Comparison of ENCODE assay signal across 26 cellular contexts in the genomic region with DNA sequence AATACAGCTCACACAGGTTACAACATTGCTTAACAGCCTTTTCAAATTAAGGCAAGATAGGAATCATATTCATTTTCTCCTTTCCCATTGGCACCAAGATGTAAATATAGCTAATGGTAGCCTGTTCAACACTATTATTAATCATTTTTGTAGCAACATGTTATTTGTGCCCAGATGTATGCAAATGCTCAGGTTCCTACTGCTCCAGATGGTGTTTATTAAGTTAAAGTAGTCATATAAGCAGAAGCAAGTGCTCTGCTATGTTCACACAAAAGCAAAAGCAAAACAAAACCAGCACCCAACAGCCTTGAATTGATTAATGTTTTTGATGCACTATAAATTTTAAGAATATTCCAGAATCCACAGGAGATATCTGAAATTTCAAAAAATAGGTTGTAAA.
"Had no signal": no experiment of that assay in that cellular context is flagged by ENCODE, and none has a peak within 500 bp of the region (broad histone marks: within the 10 kb centered on the region; RNA-seq: fewer than 3 reads in every experiment).

No MANE protein-coding gene starts in this region.

- H3K36me3 ChIP-seq: breast epithelium, colonic mucosa had no signal

- H3K4me1 ChIP-seq: breast epithelium, colonic mucosa had no signal

- H3K27ac ChIP-seq: breast epithelium, colonic mucosa had no signal

- H3K27me3 ChIP-seq: breast epithelium, colonic mucosa had no signal

- H3K4me3 ChIP-seq: breast epithelium, colonic mucosa, K562 had no signal

- H3K9me3 ChIP-seq: breast epithelium, colonic mucosa had no signal

- H3K9me3 Mint-ChIP-seq: activated B cell treated with CpG ODN at 0.5 μM for 24 hours; activated CD4-positive, alpha-beta memory T cell treated with anti-CD3 and anti-CD28 coated beads for 36 hours; activated CD4-positive, alpha-beta T cell treated with anti-CD3 and anti-CD28 coated beads, Interleukin-2, amount 10 ng/mL, durations not matched to agents 7 days and 5 days; activated T-cell treated with anti-CD3 and anti-CD28 coated beads, Interleukin-2, amount 50 U/mL, for 4 hours; activated T-helper 17 cell treated with anti-CD3 and anti-CD28 coated beads, Interleukin-2, amount 50 U/mL, for 72 hours had no signal

- ATAC-seq: activated T-cell treated with anti-CD3 and anti-CD28 coated beads, Interleukin-2, amount 50 U/mL, for 4 hours; activated T-helper 17 cell treated with anti-CD3 and anti-CD28 coated beads, Interleukin-2, amount 50 U/mL, for 72 hours; K562; T-cell had no signal

- H3K27ac Mint-ChIP-seq: activated B cell treated with CpG ODN at 0.5 μM for 24 hours; activated CD4-positive, alpha-beta memory T cell treated with anti-CD3 and anti-CD28 coated beads for 36 hours; activated CD4-positive, alpha-beta T cell treated with anti-CD3 and anti-CD28 coated beads, Interleukin-2, amount 10 ng/mL, durations not matched to agents 7 days and 5 days; activated naive CD4-positive, alpha-beta T cell treated with anti-CD3 and anti-CD28 coated beads for 36 hours; activated naive CD8-positive, alpha-beta T cell; activated T-helper 17 cell treated with anti-CD3 and anti-CD28 coated beads, Interleukin-2, amount 50 U/mL, for 72 hours; T-cell had no signal

- H3K4me3 Mint-ChIP-seq: activated B cell treated with CpG ODN at 0.5 μM for 24 hours; activated CD4-positive, alpha-beta memory T cell treated with anti-CD3 and anti-CD28 coated beads for 36 hours; activated CD4-positive, alpha-beta T cell treated with anti-CD3 and anti-CD28 coated beads, Interleukin-2, amount 10 ng/mL, durations not matched to agents 7 days and 5 days; activated naive CD4-positive, alpha-beta T cell treated with anti-CD3 and anti-CD28 coated beads for 36 hours; activated naive CD8-positive, alpha-beta T cell; activated T-cell treated with anti-CD3 and anti-CD28 coated beads, Interleukin-2, amount 50 U/mL, for 4 hours; activated T-helper 17 cell treated with anti-CD3 and anti-CD28 coated beads, Interleukin-2, amount 50 U/mL, for 72 hours; T-cell had no signal

- H3K4me1 Mint-ChIP-seq: activated B cell treated with CpG ODN at 0.5 μM for 24 hours; activated CD4-positive, alpha-beta T cell treated with anti-CD3 and anti-CD28 coated beads, Interleukin-2, amount 10 ng/mL, durations not matched to agents 7 days and 5 days; activated T-helper 17 cell treated with anti-CD3 and anti-CD28 coated beads, Interleukin-2, amount 50 U/mL, for 72 hours; T-cell had no signal

- DNase-seq: activated B cell treated with CpG ODN at 0.5 μM for 24 hours; activated CD4-positive, alpha-beta memory T cell treated with anti-CD3 and anti-CD28 coated beads for 36 hours; activated CD4-positive, alpha-beta T cell treated with anti-CD3 and anti-CD28 coated beads for 1 hour; activated CD4-positive, alpha-beta T cell treated with anti-CD3 and anti-CD28 coated beads, Interleukin-2, amount 10 ng/mL, durations not matched to agents 7 days and 5 days; activated CD8-positive, alpha-beta memory T cell treated with anti-CD3 and anti-CD28 coated beads for 24 hours; activated gamma-delta T cell; activated naive CD4-positive, alpha-beta T cell treated with anti-CD3 and anti-CD28 coated beads for 36 hours; activated T-cell treated with anti-CD3 and anti-CD28 coated beads, Interleukin-2, amount 50 U/mL, for 4 hours; anterior cingulate cortex; caudate nucleus; colonic mucosa; Karpas-422; MM.1S; NCI-H1105 treated with DMSO at 0.1 percent for 48 hours; NCI-H1436 treated with DMSO at 0.1 percent for 48 hours; NCI-H1930; NCI-H345; NCI-H524; NCI-H774; T-cell; T-helper 2 cell; T1000 had no signal

- H3K36me3 Mint-ChIP-seq: activated CD4-positive, alpha-beta memory T cell treated with anti-CD3 and anti-CD28 coated beads for 36 hours; activated naive CD8-positive, alpha-beta T cell; T-cell had no signal
